Comparison of ENCODE assay signal across 9 cellular contexts in the genomic region with DNA sequence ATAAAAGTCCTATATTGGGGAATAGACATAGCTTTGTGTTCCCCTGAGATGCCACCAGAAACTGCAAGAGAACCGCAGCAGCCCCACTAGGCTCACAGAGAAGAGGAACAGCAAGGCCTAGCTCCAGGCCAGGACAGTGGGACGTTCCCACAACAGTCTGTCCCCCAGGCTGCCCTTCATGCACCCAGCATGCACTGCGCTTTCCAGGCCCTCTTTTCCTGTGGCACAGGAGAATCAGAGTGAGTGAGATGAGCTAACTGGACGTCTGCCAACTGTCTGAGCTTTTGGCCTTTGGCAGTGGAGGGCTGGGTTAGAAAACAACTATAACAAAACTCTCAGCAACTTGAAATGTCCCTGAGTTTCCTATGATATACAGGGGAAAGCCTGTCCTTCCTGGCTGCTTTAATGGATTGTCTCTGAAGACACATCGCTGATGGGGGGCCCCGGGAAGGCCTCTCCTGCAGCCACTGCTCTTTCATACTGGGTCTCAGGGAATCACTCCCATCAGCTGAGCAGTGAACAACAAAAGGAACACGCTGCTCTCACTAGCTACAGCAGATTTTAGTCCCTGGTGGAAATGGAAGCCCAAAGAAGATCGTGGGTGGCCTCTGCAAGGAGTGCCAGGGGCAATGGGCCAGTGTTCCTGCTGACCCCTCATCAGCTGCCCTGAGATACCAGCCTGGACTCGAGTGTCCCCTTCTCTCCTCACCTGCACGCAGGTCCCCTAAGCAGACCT. TPM values are rescaled to one million over a fixed set of nuclear protein-coding genes. Genes with fewer than 3 reads are reported as not detected.
DNase-seq lines count a peak whose midpoint lies in the region; ATAC-seq and TF ChIP-seq lines count a peak whose summit lies in the region.
"Had no signal": no experiment of that assay in that cellular context is flagged by ENCODE, and none has a peak within 500 bp of the region (broad histone marks: within the 10 kb centered on the region; RNA-seq: fewer than 3 reads in every experiment).

No MANE protein-coding gene starts in this region.

- TF ChIP-seq CTCF in fibroblast of mammary gland (conservative IDR thresholded peaks at IDR 0.05; ENCODE audit: control insufficient read depth, insufficient read depth, low read depth, low read length) (no peak), neural crest cell (conservative IDR thresholded peaks at IDR 0.05) (no peak)

- ATAC-seq in GM19397 (IDR thresholded peaks at IDR 0.05; ENCODE audit: unreplicated experiment) (no peak), GM18907 (IDR thresholded peaks at IDR 0.05; ENCODE audit: unreplicated experiment) (no peak)
- ATAC-seq: activated CD8-positive, alpha-beta T cell treated with anti-CD3 and anti-CD28 coated beads for 36 hours had no signal

- DNase-seq in EL (peak; percentile 72), OCI-M1 (lab: John Stamatoyannopoulos, UW) (peak; percentile 1), fibroblast of mammary gland (ENCODE audit: low read depth) (peak; percentile 77), neural crest cell (ENCODE audit: low read depth, low spot score) (no peak), epidermal melanocyte (ENCODE audit: insufficient read length, low spot score) (no peak), middle frontal gyrus (ENCODE audit: extremely low spot score, low spot score) (no peak)
- DNase-seq: activated CD8-positive, alpha-beta T cell treated with anti-CD3 and anti-CD28 coated beads for 36 hours had no signal

- no peak overlapping the region for H3K4me3 Mint-ChIP-seq in neural crest cell
- H3K4me3 Mint-ChIP-seq: activated CD8-positive, alpha-beta T cell treated with anti-CD3 and anti-CD28 coated beads for 36 hours had no signal

- H3K4me3 ChIP-seq in fibroblast of mammary gland (ENCODE audit: control insufficient read depth, low read depth, low read length): no peak overlapping the region

- peak overlapping the region; percentile 59 for H3K27ac Mint-ChIP-seq in neural crest cell (ENCODE audit: unreplicated experiment)
- H3K27ac Mint-ChIP-seq: activated CD8-positive, alpha-beta T cell treated with anti-CD3 and anti-CD28 coated beads for 36 hours had no signal

- H3K27me3 Mint-ChIP-seq in neural crest cell (ENCODE audit: low read depth): peaks cover 8% of the 10 kb centered on the region
- H3K27me3 Mint-ChIP-seq: activated CD8-positive, alpha-beta T cell treated with anti-CD3 and anti-CD28 coated beads for 36 hours had no signal

- peaks cover 8% of the 10 kb centered on the region for H3K4me1 Mint-ChIP-seq in neural crest cell

- peaks cover 8% of the 10 kb centered on the region for H3K36me3 Mint-ChIP-seq in neural crest cell (ENCODE audit: low read depth)

- H3K9me3 Mint-ChIP-seq in neural crest cell: no peaks in the 10 kb centered on the region
- H3K9me3 Mint-ChIP-seq: activated CD8-positive, alpha-beta T cell treated with anti-CD3 and anti-CD28 coated beads for 36 hours had no signal

RNA-seq across cellular contexts. Expression of gene PODXL, which starts 53.5 kb away (rescaled TPM):
- 21.4 and 22.5 TPM in 2 replicates for total RNA-seq in neural crest cell

Comparison
In these comparisons a context has a peak if more than half of its experiments do, and no peak if none do; other contexts are left out.
1. DNase-seq: peak in EL (single experiment), OCI-M1 (single experiment) and fibroblast of mammary gland (single experiment); none in neural crest cell (single experiment), epidermal melanocyte (single experiment) and middle frontal gyrus (single experiment).